8 cellular contexts compared by ENCODE assay signal in genomic region chr13:57629821-57630235, GRCh38. TPM values are rescaled to one million over a fixed set of nuclear protein-coding genes. Genes with fewer than 3 reads are reported as not detected.
DNase-seq lines count a peak whose midpoint lies in the region; ATAC-seq and TF ChIP-seq lines count a peak whose summit lies in the region.

No MANE protein-coding gene starts in this region.

- H3K36me3 ChIP-seq in BJ (ENCODE audit: control insufficient read depth, insufficient read depth, low read length) = no peaks in the 10 kb centered on the region
- H3K36me3 ChIP-seq in RWPE2 (ENCODE audit: low read depth) = no peaks in the 10 kb centered on the region
- H3K36me3 ChIP-seq in Caco-2 (ENCODE audit: control insufficient read depth, insufficient read depth, low read length) = no peaks in the 10 kb centered on the region

- POLR2A ChIA-PET in BJ (lab: Charles Lee) (no interaction called here), Caco-2 (lab: Charles Lee) (no interaction called here)

- peak; percentile 82 for ATAC-seq in HG02610 (IDR thresholded peaks at IDR 0.05; ENCODE audit: unreplicated experiment)
- peak; percentile 55 for ATAC-seq in RWPE2 (ENCODE audit: low read depth)
- ATAC-seq in HG03175 (IDR thresholded peaks at IDR 0.05; ENCODE audit: unreplicated experiment) = no peak

- intact Hi-C loops in Caco-2 (cut with micrococcal nuclease; ENCODE audit: unreplicated experiment) = loop anchor here (5.0 kb wide), 2 partner anchors 147 to 227 kb away; no protein-coding TSS in a partner anchor

- no peak for DNase-seq in BJ (ENCODE audit: low read depth)
- peak; percentile 45 for DNase-seq in RWPE2 (ENCODE audit: low spot score)
- peak; percentile 84 for DNase-seq in cerebellar cortex (ENCODE audit: low spot score)
- DNase-seq in iPS-NIHi7 (ENCODE audit: extremely low spot score) = peak; percentile 96
- DNase-seq in skeletal muscle cell (ENCODE audit: low read depth) = peak; percentile 77
- DNase-seq in Caco-2 = no peak

- peaks cover 4% of the 10 kb centered on the region for H3K27me3 Mint-ChIP-seq in Caco-2 (ENCODE audit: insufficient read depth, unreplicated experiment)

- no peaks in the 10 kb centered on the region for H3K4me1 Mint-ChIP-seq in Caco-2 (ENCODE audit: low read depth, unreplicated experiment)

- H3K36me3 Mint-ChIP-seq in Caco-2 (ENCODE audit: insufficient read depth, unreplicated experiment) = no peaks in the 10 kb centered on the region

- no peak for TF ChIP-seq CTCF in BJ (IDR thresholded peaks at IDR 0.05; ENCODE audit: insufficient read depth, low read depth, low read length)
- no peak for TF ChIP-seq CTCF in RWPE2 (IDR thresholded peaks at IDR 0.05; ENCODE audit: poor library complexity, severe bottlenecking)
- no peak for TF ChIP-seq CTCF in Caco-2 (IDR thresholded peaks at IDR 0.05; ENCODE audit: insufficient read depth in 1 of 2, low read depth in 1 of 2, low read length in 1 of 2, severe bottlenecking in 1 of 2, unreplicated experiment in 1 of 2)

- no peak overlapping the region for H3K27ac Mint-ChIP-seq in Caco-2 (ENCODE audit: unreplicated experiment)

- H3K4me3 Mint-ChIP-seq in Caco-2 (ENCODE audit: unreplicated experiment) = no peak overlapping the region

- H3K4me1 ChIP-seq in RWPE2 (ENCODE audit: insufficient read depth, poor library complexity, severe bottlenecking) (no peaks in the 10 kb centered on the region), Caco-2 (no peaks in the 10 kb centered on the region)

- CTCF ChIA-PET in BJ (lab: Yijun Ruan, JAX) = interaction anchor here (0.6 kb wide), 1 partner anchor 45 kb away, joined by 3 read pairs; no protein-coding TSS in a partner anchor
- CTCF ChIA-PET in Caco-2 (lab: Charles Lee) = no interaction called here

- no peak overlapping the region for H3K27ac ChIP-seq in RWPE2 (ENCODE audit: poor library complexity, severe bottlenecking)

- H3K4me3 ChIP-seq in BJ (ENCODE audit: low read depth, low read length) (peak overlapping the region; percentile 25), RWPE2 (ENCODE audit: severe bottlenecking) (no peak overlapping the region), skeletal muscle cell (ENCODE audit: low read depth, low read length) (peak overlapping the region; percentile 63), Caco-2 (ENCODE audit: low read depth, low read length) (no peak overlapping the region)

- H3K9me3 ChIP-seq in RWPE2 (ENCODE audit: severe bottlenecking) (peaks cover 5% of the 10 kb centered on the region), Caco-2 (0 out of 2 replicates have a peak, but pooled peaks cover 3% of the 10 kb centered on the region)

- H3K9me3 Mint-ChIP-seq in Caco-2 (ENCODE audit: unreplicated experiment) = no peaks in the 10 kb centered on the region

- no TSS peak for BruUV-seq in Caco-2 (replicated peaks; lab: Mats Ljungman, UMichigan)

- H3K27me3 ChIP-seq in BJ (ENCODE audit: control insufficient read depth, insufficient read depth, low read length) = peaks cover 30% of the 10 kb centered on the region
- peaks cover 78% of the 10 kb centered on the region for H3K27me3 ChIP-seq in RWPE2 (ENCODE audit: insufficient read depth, poor library complexity, severe bottlenecking)
- no peaks in the 10 kb centered on the region for H3K27me3 ChIP-seq in Caco-2 (replicated peaks; ENCODE audit: control insufficient read depth, insufficient read depth, low read length)

RNA-seq across cellular contexts. Expression of gene PCDH17, which starts 1.7 kb away (rescaled TPM):
- 0.01 TPM in 1 of 2 replicates, not detected in the other for polyA plus RNA-seq in BJ (2011; rRNA removed)
- polyA minus RNA-seq in BJ (2011; rRNA and poly(A)+ RNA removed) = 0.14 TPM in 1 of 2 replicates, not detected in the other
- total RNA-seq in Caco-2 (2022) = not detected in 2 replicates

Comparison
In these comparisons a context has a peak if more than half of its experiments do, and no peak if none do; other contexts are left out.
1. DNase-seq: peak in RWPE2 (single experiment), cerebellar cortex (single experiment), iPS-NIHi7 (single experiment) and skeletal muscle cell (single experiment); none in BJ (single experiment) and Caco-2 (0 of 2).
2. H3K4me3 ChIP-seq: peak in BJ (single experiment) and skeletal muscle cell (single experiment); none in RWPE2 (single experiment) and Caco-2 (single experiment).